Comparison of ENCODE assay signal across 9 cellular contexts in genomic region chr5:124453221-124454032, GRCh38.
DNase-seq lines count a peak whose midpoint lies in the region; ATAC-seq, FAIRE-seq and TF ChIP-seq lines count a peak whose summit lies in the region.
"Had no signal": no experiment of that assay in that cellular context is flagged by ENCODE, and none has a peak within 500 bp of the region (broad histone marks: within the 10 kb centered on the region; RNA-seq: fewer than 3 reads in every experiment).

No MANE protein-coding gene starts in this region.

- peaks cover 43% of the 10 kb centered on the region for H3K4me1 Mint-ChIP-seq in activated B cell treated with CpG ODN at 0.5 μM for 24 hours

- peak; percentile 60 for DNase-seq in AG08395 (ENCODE audit: low spot score)
- DNase-seq in GM19239 (ENCODE audit: insufficient read length, low spot score) = peak; percentile 21
- DNase-seq in activated B cell treated with CpG ODN at 0.5 μM for 24 hours = peak; percentile 31
- peak; percentile 15 for DNase-seq in urothelium cell line (ENCODE audit: low spot score)
- DNase-seq in activated CD4-positive, alpha-beta T cell treated with anti-CD3 and anti-CD28 coated beads, Interleukin-2, amount 50 U/mL, for 1 hour = no peak
- no peak for DNase-seq in GOT3 (lab: John Stamatoyannopoulos, UW)
- no peak for DNase-seq in DMS153 (lab: John Stamatoyannopoulos, UW)

- no peaks in the 10 kb centered on the region for H3K9me3 Mint-ChIP-seq in activated B cell treated with CpG ODN at 0.5 μM for 24 hours

- H3K27ac Mint-ChIP-seq in activated B cell treated with CpG ODN at 0.5 μM for 24 hours = peak overlapping the region; percentile 79

- H3K27me3 Mint-ChIP-seq in activated B cell treated with CpG ODN at 0.5 μM for 24 hours = no peaks in the 10 kb centered on the region

- CTCF ChIA-PET in activated B cell treated with CpG ODN at 0.5 μM for 24 hours (lab: Charles Lee) = no interaction called here

- no peaks in the 10 kb centered on the region for H3K36me3 Mint-ChIP-seq in activated B cell treated with CpG ODN at 0.5 μM for 24 hours (ENCODE audit: low read depth)

- intact Hi-C loops in activated B cell treated with CpG ODN at 0.5 μM for 24 hours (cut with micrococcal nuclease) = loop anchor here (1.0 to 10.0 kb wide), 9 partner anchors 9 to 481 kb away; no protein-coding TSS in a partner anchor

- POLR2A ChIA-PET in activated B cell treated with CpG ODN at 0.5 μM for 24 hours (lab: Charles Lee) = interaction anchor here (0.6 to 1.0 kb wide), 3 partner anchors 294 to 433 kb away, joined by 3 to 5 read pairs (median 3); no protein-coding TSS in a partner anchor

- ATAC-seq in HG03108 (IDR thresholded peaks at IDR 0.05; ENCODE audit: unreplicated experiment) = peak; percentile 96
- peak; percentile 95 for ATAC-seq in activated B cell treated with CpG ODN at 0.5 μM for 24 hours (ENCODE audit: low read depth)

- FAIRE-seq in GM19239 (lab: Jason Lieb, UNC) (peak; percentile 91), urothelium cell line (lab: Jason Lieb, UNC) (no peak)
- FAIRE-seq: colon had no signal

- TF ChIP-seq CTCF in activated B cell treated with CpG ODN at 0.5 μM for 24 hours (IDR thresholded peaks at IDR 0.05) = no peak

- H3K4me3 Mint-ChIP-seq in activated B cell treated with CpG ODN at 0.5 μM for 24 hours = peak overlapping the region; percentile 67

Comparison
In these comparisons a context has a peak if more than half of its experiments do, and no peak if none do; other contexts are left out.
1. DNase-seq: peak in AG08395 (single experiment), GM19239 (single experiment), activated B cell treated with CpG ODN at 0.5 μM for 24 hours (single experiment) and urothelium cell line (single experiment); none in activated CD4-positive, alpha-beta T cell treated with anti-CD3 and anti-CD28 coated beads, Interleukin-2, amount 50 U/mL, for 1 hour (single experiment), GOT3 (single experiment) and DMS153 (single experiment).